In genomic region chr18:58671122-58671940, GRCh38 we compare ENCODE assay signal across 8 cellular contexts. TPM values are rescaled to one million over a fixed set of nuclear protein-coding genes. Genes with fewer than 3 reads are reported as not detected.
DNase-seq lines count a peak whose midpoint lies in the region; ATAC-seq and TF ChIP-seq lines count a peak whose summit lies in the region.

MALT1 (plus strand) TSS chr18:58671465; CDS start chr18:58671644, 179 bp downstream.

- H3K36me3 ChIP-seq in SK-N-SH (replicated peaks in 1 of 2; ENCODE audit: control insufficient read depth in 1 of 2, insufficient read depth in 2 of 2, low read length in 1 of 2) (no peaks in the 10 kb centered on the region), osteoblast (ENCODE audit: insufficient read depth, low read length) (no peaks in the 10 kb centered on the region), testis (ENCODE audit: low read depth, missing control alignments) (no peaks in the 10 kb centered on the region)

- TF ChIP-seq RAD21 in SK-N-SH (IDR thresholded peaks at IDR 0.05; ENCODE audit: low read length) = no peak

- H3K4me3 ChIP-seq in GM08714 (ENCODE audit: low read length) (peak within 1 kb of the TSS; percentile 97), SK-N-SH (ENCODE audit: low read depth in 2 of 2, low read length in 1 of 2) (peak within 1 kb of the TSS; percentile 80 to 88), osteoblast (ENCODE audit: insufficient read depth, low read length) (peak within 1 kb of the TSS; percentile 84), testis (peak within 1 kb of the TSS; percentile 71 to 94)

- DNase-seq in NCI-H1092 (lab: John Stamatoyannopoulos, UW) (peak; percentile 74), SK-N-SH (peak; percentile 98), globus pallidus (ENCODE audit: low spot score) (peak; percentile 83), osteoblast (ENCODE audit: insufficient read length, low spot score, missing footprints) (peak; percentile 97), testis (peak; percentile 96)
- DNase-seq in activated naive CD4-positive, alpha-beta T cell treated with anti-CD3 and anti-CD28 coated beads, Interleukin-2, amount 50 U/mL, for 16 hours = peak; percentile 94

- TF ChIP-seq EP300 in SK-N-SH (IDR thresholded peaks at IDR 0.05; ENCODE audit: borderline replicate concordance in 1 of 2, low read depth in 1 of 2, low read length in 1 of 2) = no peak

- no peaks in the 10 kb centered on the region; the same call in 1 of the 2 replicates for H4K20me1 ChIP-seq in SK-N-SH (ENCODE audit: insufficient read depth)
- H4K20me1 ChIP-seq in osteoblast (ENCODE audit: insufficient read depth, low read length) = peaks cover 19% of the 10 kb centered on the region

- TF ChIP-seq CTCF in SK-N-SH (IDR thresholded peaks at IDR 0.05) (no peak; the same call in 1 of the 2 replicates), osteoblast (IDR thresholded peaks at IDR 0.05; ENCODE audit: extremely low read depth, low read depth, low read length) (no peak), testis (IDR thresholded peaks at IDR 0.05) (no peak)

- H2AFZ ChIP-seq in SK-N-SH (ENCODE audit: low read depth) (peak within 1 kb of the TSS; percentile 83), osteoblast (ENCODE audit: low read length) (peak within 1 kb of the TSS; percentile 87)

- 4% methylated on average over 27 of the region's 98 CpGs for WGBS in SK-N-SH (ENCODE audit: low lambda C conversion rate)
- WGBS in testis, 2 donors = 0% methylated on average over 1 to 16 of the region's 98 CpGs

- H3K27ac ChIP-seq in SK-N-SH (ENCODE audit: low read depth in 2 of 2, low read length in 1 of 2) (peak within 1 kb of the TSS; percentile 58 to 79), osteoblast (ENCODE audit: low read depth, low read length) (peak within 1 kb of the TSS; percentile 85), testis (peak within 1 kb of the TSS; percentile 84 to 96)

- no peaks in the 10 kb centered on the region for H3K9me3 ChIP-seq in SK-N-SH
- H3K9me3 ChIP-seq in osteoblast (ENCODE audit: low read depth, low read length) = no peaks in the 10 kb centered on the region
- H3K9me3 ChIP-seq in testis = no peaks in the 10 kb centered on the region

- POLR2A ChIA-PET in SK-N-SH (lab: Yijun Ruan, JAX) = interaction anchor here (1.3 to 1.7 kb wide), 3 partner anchors 16 to 75 kb away, joined by 3 to 5 read pairs (median 4); no protein-coding TSS in a partner anchor

- intact Hi-C loops in testis (cut with DNase I; ENCODE audit: low total_unique reads) = no loop called here

- TF ChIP-seq POLR2A in testis (IDR thresholded peaks at IDR 0.05) = no peak

- peak; percentile 78 for ATAC-seq in HG02571 (IDR thresholded peaks at IDR 0.05; ENCODE audit: unreplicated experiment)

- H3F3A ChIP-seq in SK-N-SH (replicated peaks; ENCODE audit: insufficient read depth) = peaks cover 20% of the 10 kb centered on the region

- H3K79me2 ChIP-seq in SK-N-SH (ENCODE audit: insufficient read depth) (peaks cover 44% of the 10 kb centered on the region; the same call in 1 of the 2 replicates), osteoblast (ENCODE audit: insufficient read depth, low read length) (peaks cover 44% of the 10 kb centered on the region)

- H3K27me3 ChIP-seq in SK-N-SH (ENCODE audit: insufficient read depth) (no peaks in the 10 kb centered on the region), osteoblast (ENCODE audit: insufficient read depth, low read length) (no peaks in the 10 kb centered on the region), testis (no peaks in the 10 kb centered on the region)

- H3K4me2 ChIP-seq in SK-N-SH (peak within 1 kb of the TSS; percentile 93), osteoblast (ENCODE audit: insufficient read depth, low read length) (peak within 1 kb of the TSS; percentile 97)

- H3K9me2 ChIP-seq in SK-N-SH = no peaks in the 10 kb centered on the region

- peaks cover 9 to 23% of the 10 kb centered on the region in 2 experiments; a peak in 3 of 4 replicates for H3K4me1 ChIP-seq in SK-N-SH (ENCODE audit: control insufficient read depth in 1 of 2, insufficient read depth in 2 of 2, low read depth in 1 of 2, low read length in 1 of 2)
- peaks cover 49% of the 10 kb centered on the region for H3K4me1 ChIP-seq in osteoblast (ENCODE audit: insufficient read depth, low read length)
- H3K4me1 ChIP-seq in testis = peaks cover 6% of the 10 kb centered on the region

- CTCF ChIA-PET in SK-N-SH (lab: Yijun Ruan, JAX) = interaction anchor here (0.6 to 1.4 kb wide), 6 partner anchors 8 to 97 kb away, joined by 3 to 9 read pairs (median 3); no protein-coding TSS in a partner anchor

- peak within 1 kb of the TSS; percentile 79 for H3K9ac ChIP-seq in SK-N-SH

TF ChIP-seq in SK-N-SH, 30 proteins besides CTCF, POLR2A, EP300 and RAD21 (continues in another document):
- TF ChIP-seq TAF1 (IDR thresholded peaks at IDR 0.05; ENCODE audit: borderline replicate concordance, low read depth, low read length) (peak; percentile 87), RFX5 (IDR thresholded peaks at IDR 0.05; ENCODE audit: low read length) (no peak), POLR2AphosphoS5 (IDR thresholded peaks at IDR 0.05; ENCODE audit: low read depth, low read length) (peak; percentile 79; the same call in 1 of the 2 replicates), IRF3 (IDR thresholded peaks at IDR 0.05; ENCODE audit: low read depth, low read length) (no peak), GATA2 (CRISPR knock-in tag; IDR thresholded peaks at IDR 0.05) (no peak), NRF1 (IDR thresholded peaks at IDR 0.05; ENCODE audit: low read depth, low read length) (peak; percentile 72), MXI1 (IDR thresholded peaks at IDR 0.05; ENCODE audit: low read depth, low read length) (peak; percentile 48; the same call in 1 of the 2 replicates), SMC3 (IDR thresholded peaks at IDR 0.05; ENCODE audit: low read depth, low read length) (no peak), RCOR1 (IDR thresholded peaks at IDR 0.05; ENCODE audit: low read length) (no peak), USF2 (IDR thresholded peaks at IDR 0.05; ENCODE audit: borderline replicate concordance, low read depth, low read length) (no peak), USF1 (IDR thresholded peaks at IDR 0.05; ENCODE audit: borderline replicate concordance, low read depth) (0 out of 2 replicates have a peak, but pooled peaks have one; percentile 6), FOSL2 (IDR thresholded peaks at IDR 0.05; ENCODE audit: borderline replicate concordance, low read depth) (no peak), ELF1 (IDR thresholded peaks at IDR 0.05) (no peak), FOXJ3 (CRISPR knock-in tag; IDR thresholded peaks at IDR 0.05) (no peak), GABPA (IDR thresholded peaks at IDR 0.05; ENCODE audit: low read depth) (no peak), RXRA (IDR thresholded peaks at IDR 0.05; ENCODE audit: borderline replicate concordance, low read depth) (no peak), JUND (IDR thresholded peaks at IDR 0.05) (no peak), MEF2A (IDR thresholded peaks at IDR 0.05; ENCODE audit: borderline replicate concordance, low read depth) (no peak), NFIC (IDR thresholded peaks at IDR 0.05; ENCODE audit: borderline replicate concordance) (no peak), PBX3 (IDR thresholded peaks at IDR 0.05) (no peak; the same call in 1 of the 2 replicates), TEAD4 (IDR thresholded peaks at IDR 0.05; ENCODE audit: borderline replicate concordance, insufficient read depth) (no peak), EZH2phosphoT487 (IDR thresholded peaks at IDR 0.05; ENCODE audit: borderline replicate concordance, low read depth) (no peak)

RNA-seq across cellular contexts. Expression of gene MALT1, which starts in this region (rescaled TPM):
- polyA plus RNA-seq in SK-N-SH (2012; rRNA removed) (6.6 and 10.0 TPM in 2 replicates), testis (ENCODE audit: insufficient read depth, low read depth, low replicate concordance) (25.4 TPM)
- polyA plus RNA-seq in SK-N-SH (2012; cell fraction: cytosol; rRNA removed) = 9.1 and 10.1 TPM in 2 replicates
- 6.4 and 16.0 TPM in 2 replicates for polyA plus RNA-seq in SK-N-SH (2012; cell fraction: nucleus; rRNA removed)
- total RNA-seq in osteoblast (53.6 and 55.7 TPM in 2 replicates), testis (10 to 100 TPM; 30.3 to 36.6 TPM)

Comparison
In these comparisons a context has a peak if more than half of its experiments do, and no peak if none do; other contexts are left out.
1. Peak in every context shown above with its lines: DNase-seq, ATAC-seq, H3K4me3 ChIP-seq and H3K27ac ChIP-seq.